In genomic region chr14:74942164-74942563, GRCh38 we compare ENCODE assay signal across 7 cellular contexts. TPM values are rescaled to one million over a fixed set of nuclear protein-coding genes. Genes with fewer than 3 reads are reported as not detected.
DNase-seq lines count a peak whose midpoint lies in the region; ATAC-seq and TF ChIP-seq lines count a peak whose summit lies in the region.

No MANE protein-coding gene starts in this region.

- no peaks in the 10 kb centered on the region for H3K36me3 Mint-ChIP-seq in type B pancreatic cell

- peaks cover 50% of the 10 kb centered on the region for H3K4me1 ChIP-seq in skeletal muscle satellite cell (ENCODE audit: control insufficient read depth, insufficient read depth, low read length)

- no peak overlapping the region for H3K4me3 Mint-ChIP-seq in type B pancreatic cell

- ATAC-seq in GM19324 (IDR thresholded peaks at IDR 0.05; ENCODE audit: low FRiP score, unreplicated experiment): peak; percentile 9
- peak; percentile 26 for ATAC-seq in HG03354 (IDR thresholded peaks at IDR 0.05; ENCODE audit: poor library complexity, severe bottlenecking, unreplicated experiment)

- H3K36me3 ChIP-seq in skeletal muscle satellite cell (ENCODE audit: insufficient read depth, low read length): peaks cover 19% of the 10 kb centered on the region

- peaks cover 4% of the 10 kb centered on the region for H3K27me3 Mint-ChIP-seq in type B pancreatic cell

- H3K4me3 ChIP-seq in dorsolateral prefrontal cortex (peak overlapping the region in 22 of 59 donors; percentile 2 to 46 (median 22)), skeletal muscle satellite cell (ENCODE audit: low read length) (peak overlapping the region; percentile 11)

- H3K9me3 ChIP-seq in skeletal muscle satellite cell (replicated peaks; ENCODE audit: low read length): no peaks in the 10 kb centered on the region

- TF ChIP-seq CTCF in dorsolateral prefrontal cortex (IDR thresholded peaks at IDR 0.05 in 54 of 56, conservative IDR thresholded peaks at IDR 0.05 in 2 of 56; ENCODE audit: low read depth in 1 of 56, partially characterized antibody in 56 of 56) (no peak), type B pancreatic cell (conservative IDR thresholded peaks at IDR 0.05) (no peak)

- H3K27ac ChIP-seq in dorsolateral prefrontal cortex: peak overlapping the region; percentile 34 to 96 (median 88)

- peak overlapping the region; percentile 16 for H3K9ac ChIP-seq in skeletal muscle satellite cell (ENCODE audit: low read depth, low read length)

- no peaks in the 10 kb centered on the region for H3K9me3 Mint-ChIP-seq in type B pancreatic cell

- DNase-seq in dorsolateral prefrontal cortex (no peak), RKO (ENCODE audit: low spot score) (no peak), type B pancreatic cell (ENCODE audit: extremely low spot score, unreplicated experiment) (no peak), G401 (ENCODE audit: low spot score) (no peak)

- H3K27me3 ChIP-seq in dorsolateral prefrontal cortex: no peaks in the 10 kb centered on the region
- H3K27me3 ChIP-seq in skeletal muscle satellite cell (ENCODE audit: control insufficient read depth, insufficient read depth, low read length): no peaks in the 10 kb centered on the region

- intact Hi-C loops in dorsolateral prefrontal cortex (cut with DNase I): loop anchor here in 1 of 2 donors (5.0 kb wide), 1 partner anchor 60 kb away; the partner anchor contains the start of gene EIF2B2

- H3K4me2 ChIP-seq in skeletal muscle satellite cell (ENCODE audit: low read length): peak overlapping the region; percentile 0

- in situ Hi-C loops in G401 (cut with HindIII; ENCODE audit: low sequenced_read_pairs): no loop called here

- H3K27ac Mint-ChIP-seq in type B pancreatic cell: no peak overlapping the region

- H3K4me1 Mint-ChIP-seq in type B pancreatic cell (ENCODE audit: unreplicated experiment): peaks cover 11% of the 10 kb centered on the region

RNA-seq across cellular contexts. Expression of gene PGF, which starts 13.2 kb away (rescaled TPM):
- total RNA-seq in dorsolateral prefrontal cortex (10 to 100 TPM in 1 of 120 experiments, 1 to 10 TPM in 119; 1.3 to 14.5 (median 3.0) TPM), type B pancreatic cell (ENCODE audit: low replicate concordance) (8.4 and 16.8 TPM in 2 replicates)
- 4.3 and 6.8 TPM in 2 replicates for total RNA-seq in skeletal muscle satellite cell (2012; rRNA removed)
- 1.8 and 3.9 TPM in 2 replicates for total RNA-seq in G401 (2014; rRNA removed; shearing (Covaris generic))

RNA-seq across cellular contexts. Expression of gene RPS6KL1, which starts 19.1 kb away (rescaled TPM):
- total RNA-seq in dorsolateral prefrontal cortex (10 to 100 TPM; 35.6 to 99.8 (median 63.6) TPM), type B pancreatic cell (ENCODE audit: low replicate concordance) (5.3 and 7.5 TPM in 2 replicates)
- 0.22 and 1.5 TPM in 2 replicates for total RNA-seq in skeletal muscle satellite cell (2012; rRNA removed)
- total RNA-seq in G401 (2014; rRNA removed; shearing (Covaris generic)): 31.0 and 33.7 TPM in 2 replicates
